ENCODE assay signal across 1 cellular context in the genomic region with DNA sequence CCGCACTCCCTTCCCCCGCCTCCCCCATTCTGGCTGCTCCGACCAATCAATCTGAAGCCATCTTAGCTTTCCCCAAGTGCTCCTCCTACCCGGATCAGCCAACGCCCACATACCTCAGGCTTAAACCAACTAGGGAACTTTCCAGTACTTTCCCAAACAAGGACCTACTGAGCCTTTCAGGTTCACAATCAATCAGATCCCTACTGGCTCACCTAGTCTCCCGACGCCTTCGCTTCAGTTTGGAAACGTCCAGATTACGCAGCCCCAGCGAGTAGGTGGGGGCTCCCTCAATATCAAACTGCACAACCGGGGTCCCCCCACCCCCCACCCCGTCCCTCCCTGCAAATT.
TF ChIP-seq lines count a peak whose summit lies in the region.

No MANE protein-coding gene starts in this region.

TF ChIP-seq in SK-N-SH treated with all-trans-retinoic acid at 6 μM for 48 hours, 23 proteins besides CTCF, POLR2A, EP300 and RAD21 (continued from another document):
- no peak for TF ChIP-seq CREB5 (CRISPR knock-in tag; IDR thresholded peaks at IDR 0.05; ENCODE audit: low read depth)
- TF ChIP-seq, protein P1, sequence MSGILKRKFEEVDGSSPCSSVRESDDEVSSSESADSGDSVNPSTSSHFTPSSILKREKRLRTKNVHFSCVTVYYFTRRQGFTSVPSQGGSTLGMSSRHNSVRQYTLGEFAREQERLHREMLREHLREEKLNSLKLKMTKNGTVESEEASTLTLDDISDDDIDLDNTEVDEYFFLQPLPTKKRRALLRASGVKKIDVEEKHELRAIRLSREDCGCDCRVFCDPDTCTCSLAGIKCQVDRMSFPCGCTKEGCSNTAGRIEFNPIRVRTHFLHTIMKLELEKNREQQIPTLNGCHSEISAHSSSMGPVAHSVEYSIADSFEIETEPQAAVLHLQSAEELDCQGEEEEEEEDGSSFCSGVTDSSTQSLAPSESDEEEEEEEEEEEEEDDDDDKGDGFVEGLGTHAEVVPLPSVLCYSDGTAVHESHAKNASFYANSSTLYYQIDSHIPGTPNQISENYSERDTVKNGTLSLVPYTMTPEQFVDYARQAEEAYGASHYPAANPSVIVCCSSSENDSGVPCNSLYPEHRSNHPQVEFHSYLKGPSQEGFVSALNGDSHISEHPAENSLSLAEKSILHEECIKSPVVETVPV (CRISPR knock-in tag; IDR thresholded peaks at IDR 0.05) = no peak
